In genomic region chr3:190019020-190019419, GRCh38 we compare ENCODE assay signal across 14 cellular contexts.
DNase-seq lines count a peak whose midpoint lies in the region; ATAC-seq, FAIRE-seq and TF ChIP-seq lines count a peak whose summit lies in the region.
"Had no signal": no experiment of that assay in that cellular context is flagged by ENCODE, and none has a peak within 500 bp of the region (broad histone marks: within the 10 kb centered on the region; RNA-seq: fewer than 3 reads in every experiment).

No MANE protein-coding gene starts in this region.

- BruUV-seq in Panc1 (replicated peaks; lab: Mats Ljungman, UMichigan) = no TSS peak

- no peak for DNase-seq in GM12892 (ENCODE audit: insufficient read length)
- no peak for DNase-seq in Panc1 (ENCODE audit: low read depth, low spot score)
- DNase-seq in mesendoderm = no peak
- DNase-seq in osteocyte (ENCODE audit: extremely low spot score, unreplicated experiment) = no peak
- DNase-seq in endothelial cell (ENCODE audit: low spot score) = no peak
- no peak for DNase-seq in T-helper 2 cell treated with Interferon-gamma antibody and Interleukin-4, amounts not matched to agents 5 μg/mL and 100 μg/mL, for 36 hours (ENCODE audit: low spot score)
- DNase-seq: AML-193; CD4-positive, CD25-positive, alpha-beta regulatory T cell; DMS53; H9 had no signal

- peaks cover 4% of the 10 kb centered on the region for H3K36me3 Mint-ChIP-seq in osteocyte (ENCODE audit: unreplicated experiment)
- no peaks in the 10 kb centered on the region for H3K36me3 Mint-ChIP-seq in endothelial cell (ENCODE audit: low read depth, unreplicated experiment)
- H3K36me3 Mint-ChIP-seq in T-helper 2 cell treated with Interferon-gamma antibody and Interleukin-4, amounts not matched to agents 5 μg/mL and 100 μg/mL, for 36 hours (ENCODE audit: low read depth) = no peaks in the 10 kb centered on the region
- H3K36me3 Mint-ChIP-seq: CD4-positive, CD25-positive, alpha-beta regulatory T cell had no signal

- peaks cover 72% of the 10 kb centered on the region for H3K4me1 Mint-ChIP-seq in osteocyte (ENCODE audit: unreplicated experiment)
- no peaks in the 10 kb centered on the region for H3K4me1 Mint-ChIP-seq in endothelial cell (ENCODE audit: unreplicated experiment)
- H3K4me1 Mint-ChIP-seq in T-helper 2 cell treated with Interferon-gamma antibody and Interleukin-4, amounts not matched to agents 5 μg/mL and 100 μg/mL, for 36 hours (ENCODE audit: low read depth) = no peaks in the 10 kb centered on the region
- H3K4me1 Mint-ChIP-seq: CD4-positive, CD25-positive, alpha-beta regulatory T cell had no signal

- H3K4me3 ChIP-seq in Panc1 (ENCODE audit: low read depth in 2 of 2, low read length in 2 of 2) = no peak overlapping the region
- H3K4me3 ChIP-seq in mesendoderm (ENCODE audit: low read length) = no peak overlapping the region
- H3K4me3 ChIP-seq: BLaER1, GM12878, GM23338 had no signal

- H3K27me3 ChIP-seq in Panc1 (ENCODE audit: control insufficient read depth, insufficient read depth, low read length) (no peaks in the 10 kb centered on the region), mesendoderm (ENCODE audit: insufficient read depth, low read length, poor library complexity) (no peaks in the 10 kb centered on the region)
- H3K27me3 ChIP-seq: BLaER1 had no signal

- H3K9me3 ChIP-seq in Panc1 (ENCODE audit: control insufficient read depth, insufficient read depth, low read depth, low read length) = no peaks in the 10 kb centered on the region
- H3K9me3 ChIP-seq: BLaER1 had no signal

- no peak overlapping the region for H2BK15ac ChIP-seq in mesendoderm (replicated peaks; ENCODE audit: low read depth)

- H2BK120ac ChIP-seq in mesendoderm (ENCODE audit: low read depth, low read length) = no peak overlapping the region

- POLR2A ChIA-PET in Panc1 (lab: Charles Lee) = no interaction called here

- H3K27me3 Mint-ChIP-seq in osteocyte (ENCODE audit: unreplicated experiment) (no peaks in the 10 kb centered on the region), endothelial cell (ENCODE audit: unreplicated experiment) (no peaks in the 10 kb centered on the region)
- peaks cover 17% of the 10 kb centered on the region for H3K27me3 Mint-ChIP-seq in T-helper 2 cell treated with Interferon-gamma antibody and Interleukin-4, amounts not matched to agents 5 μg/mL and 100 μg/mL, for 36 hours (ENCODE audit: low read depth)
- H3K27me3 Mint-ChIP-seq: CD4-positive, CD25-positive, alpha-beta regulatory T cell had no signal

- H3K9ac ChIP-seq in mesendoderm (ENCODE audit: low read length) = no peak overlapping the region
- H3K9ac ChIP-seq: BLaER1 had no signal

- no peak overlapping the region for H3K4ac ChIP-seq in mesendoderm (ENCODE audit: low read depth, low read length)

- ATAC-seq in Panc1 = no peak
- no peak for ATAC-seq in GM21390 (IDR thresholded peaks at IDR 0.05; ENCODE audit: unreplicated experiment)
- ATAC-seq: GM12878, GM23338 had no signal

- H3K18ac ChIP-seq in mesendoderm (ENCODE audit: low read length) = peak overlapping the region; percentile 39

- no peak overlapping the region for H2BK5ac ChIP-seq in mesendoderm (ENCODE audit: low read length)

- peaks cover 31% of the 10 kb centered on the region for H3K4me1 ChIP-seq in Panc1 (ENCODE audit: control insufficient read depth, insufficient read depth, low read length)
- H3K4me1 ChIP-seq in mesendoderm (ENCODE audit: control insufficient read depth, low read depth, low read length) = peaks cover 2% of the 10 kb centered on the region
- H3K4me1 ChIP-seq: BLaER1 had no signal

- peak; percentile 78 for FAIRE-seq in GM12892 (lab: Jason Lieb, UNC)
- FAIRE-seq: GM12878 had no signal

- no peak overlapping the region for H4K8ac ChIP-seq in mesendoderm (ENCODE audit: low read depth, low read length)

- H3K27ac Mint-ChIP-seq in osteocyte (ENCODE audit: unreplicated experiment) = peak overlapping the region; percentile 85
- H3K27ac Mint-ChIP-seq in endothelial cell (ENCODE audit: unreplicated experiment) = no peak overlapping the region
- H3K27ac Mint-ChIP-seq in T-helper 2 cell treated with Interferon-gamma antibody and Interleukin-4, amounts not matched to agents 5 μg/mL and 100 μg/mL, for 36 hours = no peak overlapping the region
- H3K27ac Mint-ChIP-seq: CD4-positive, CD25-positive, alpha-beta regulatory T cell; GM23338; H9 had no signal

- no peak overlapping the region for H2AK5ac ChIP-seq in mesendoderm (ENCODE audit: low read length)

- H3K23ac ChIP-seq in mesendoderm (ENCODE audit: low read length) = no peak overlapping the region

- H3K79me1 ChIP-seq in mesendoderm (ENCODE audit: low read length) = no peaks in the 10 kb centered on the region

- H3K56ac ChIP-seq in mesendoderm (ENCODE audit: low read length) = no peak overlapping the region

- TF ChIP-seq CTCF in Panc1 (IDR thresholded peaks at IDR 0.05) = no peak
- TF ChIP-seq CTCF in osteocyte (IDR thresholded peaks at IDR 0.05) = no peak
- TF ChIP-seq CTCF in endothelial cell (IDR thresholded peaks at IDR 0.05; ENCODE audit: unreplicated experiment) = no peak

- in situ Hi-C loops in Panc1 (cut with HindIII; ENCODE audit: low pct_unique_long_range_greater_than_20kb, low sequenced_read_pairs) = no loop called here

- no peak overlapping the region for H3K4me3 Mint-ChIP-seq in osteocyte (ENCODE audit: unreplicated experiment)
- H3K4me3 Mint-ChIP-seq in endothelial cell (ENCODE audit: unreplicated experiment) = no peak overlapping the region
- no peak overlapping the region for H3K4me3 Mint-ChIP-seq in T-helper 2 cell treated with Interferon-gamma antibody and Interleukin-4, amounts not matched to agents 5 μg/mL and 100 μg/mL, for 36 hours
- H3K4me3 Mint-ChIP-seq: CD4-positive, CD25-positive, alpha-beta regulatory T cell; GM23338; H9 had no signal

- peaks cover 2% of the 10 kb centered on the region for H3K79me2 ChIP-seq in mesendoderm (ENCODE audit: control insufficient read depth, insufficient read depth, low read length)

- no peaks in the 10 kb centered on the region for H3K36me3 ChIP-seq in Panc1 (ENCODE audit: control insufficient read depth, insufficient read depth, low read length)
- no peaks in the 10 kb centered on the region for H3K36me3 ChIP-seq in mesendoderm (ENCODE audit: control insufficient read depth, insufficient read depth, low read length)
- H3K36me3 ChIP-seq: BLaER1 had no signal

- H4K5ac ChIP-seq in mesendoderm (ENCODE audit: low read length) = no peak overlapping the region

- H3K9me3 Mint-ChIP-seq in osteocyte (ENCODE audit: unreplicated experiment) (no peaks in the 10 kb centered on the region), endothelial cell (ENCODE audit: unreplicated experiment) (no peaks in the 10 kb centered on the region)
- H3K9me3 Mint-ChIP-seq in T-helper 2 cell treated with Interferon-gamma antibody and Interleukin-4, amounts not matched to agents 5 μg/mL and 100 μg/mL, for 36 hours = no peaks in the 10 kb centered on the region
- H3K9me3 Mint-ChIP-seq: GM23338, H9 had no signal

- CTCF ChIA-PET in Panc1 (lab: Charles Lee) = no interaction called here

- no peak overlapping the region for H3K4me2 ChIP-seq in mesendoderm (ENCODE audit: low read length)
- H3K4me2 ChIP-seq: BLaER1, GM23338 had no signal

- no CpG with 5 or more reads among the region's 2 CpGs for WGBS in mesendoderm (ENCODE audit: extremely low coverage, insufficient coverage, low lambda C conversion rate)

- TF ChIP-seq POLR2A in GM12892 (IDR thresholded peaks at IDR 0.05; ENCODE audit: low read depth, low read length) = no peak

- intact Hi-C loops in Panc1 (cut with micrococcal nuclease; ENCODE audit: unreplicated experiment) = no loop called here

- H3K27ac ChIP-seq in Panc1 (ENCODE audit: low read length) = peak overlapping the region; percentile 52; the same call in 1 of the 2 replicates
- no peak overlapping the region for H3K27ac ChIP-seq in mesendoderm (ENCODE audit: low read depth, low read length)
- H3K27ac ChIP-seq: BLaER1 had no signal
